7 cellular contexts compared by ENCODE assay signal in the genomic region with DNA sequence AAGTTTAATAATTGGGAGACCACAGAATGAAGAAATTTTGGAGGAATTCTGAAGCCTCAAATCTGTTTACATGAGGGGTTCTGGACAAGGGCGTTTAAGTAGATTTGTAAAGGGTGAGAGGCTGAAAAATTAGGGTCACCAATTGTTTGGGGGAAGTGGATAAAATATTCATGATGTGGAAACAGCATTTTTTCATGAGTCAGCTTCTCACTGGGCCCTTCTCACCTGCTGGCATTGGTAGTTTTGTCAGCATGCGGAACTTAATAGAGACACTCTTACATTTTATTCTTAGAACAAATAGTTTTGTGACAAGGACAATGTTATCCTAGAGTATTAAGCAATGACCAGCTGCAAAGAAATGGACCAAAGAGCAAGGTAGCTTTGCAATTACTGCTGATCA.
"Had no signal": no experiment of that assay in that cellular context is flagged by ENCODE, and none has a peak within 500 bp of the region (broad histone marks: within the 10 kb centered on the region; RNA-seq: fewer than 3 reads in every experiment).

No MANE protein-coding gene starts in this region.

- ATAC-seq: K562 had no signal

- H3K4me2 ChIP-seq: KMS-11 had no signal

- FAIRE-seq: HTR-8/SVneo, K562 had no signal

- H3K4me3 ChIP-seq: K562 had no signal

- H3K9ac ChIP-seq: KMS-11 had no signal

- H3K27ac ChIP-seq: HL-60, KMS-11 had no signal

- DNase-seq: IMR-90, KBM-7, KG1 had no signal
